Comparison of ENCODE assay signal across 7 cellular contexts in the genomic region with DNA sequence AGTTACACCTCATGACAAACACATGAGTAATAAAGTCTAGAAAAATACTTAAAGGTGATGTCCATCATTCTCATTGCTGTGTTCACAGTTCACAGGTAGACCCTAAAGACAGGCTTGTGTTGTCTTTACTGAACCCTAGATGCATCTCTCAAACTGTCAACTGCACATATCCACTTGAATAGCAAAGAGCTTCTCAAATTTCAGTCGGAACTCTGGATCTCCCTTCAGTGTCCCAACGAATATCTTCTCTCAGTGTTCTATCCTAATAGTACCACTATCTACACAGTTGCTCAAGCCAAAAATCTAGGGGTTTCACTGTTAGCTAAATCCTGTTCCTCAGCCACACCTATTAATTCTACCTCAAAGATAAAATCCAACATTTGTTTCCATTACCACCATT. TPM values are rescaled to one million over a fixed set of nuclear protein-coding genes. Genes with fewer than 3 reads are reported as not detected.
A peak's percentile ranks its signal among the peaks of the same experiment; 100 is the strongest.
DNase-seq lines count a peak whose midpoint lies in the region; ATAC-seq, FAIRE-seq and TF ChIP-seq lines count a peak whose summit lies in the region.

No MANE protein-coding gene starts in this region.

- H3F3A ChIP-seq in GM23338 (replicated peaks; ENCODE audit: low read depth): peaks cover 7% of the 10 kb centered on the region; the same call in 1 of the 2 replicates

- H3K4me3 ChIP-seq in GM23338 (peak overlapping the region; percentile 96), endothelial cell of umbilical vein (replicated peaks in 1 of 3; ENCODE audit: insufficient read depth in 1 of 3, low read depth in 1 of 3, low read length in 3 of 3) (no peak overlapping the region)

- FAIRE-seq in endothelial cell of umbilical vein (lab: Jason Lieb, UNC): no peak

- peak overlapping the region; percentile 85 for H3K4me3 Mint-ChIP-seq in GM23338

- H2AFZ ChIP-seq in GM23338 (no peak overlapping the region), endothelial cell of umbilical vein (ENCODE audit: low read depth, low read length) (no peak overlapping the region)

- no peaks in the 10 kb centered on the region for H3K27me3 ChIP-seq in GM23338 (ENCODE audit: insufficient read depth)
- no peaks in the 10 kb centered on the region for H3K27me3 ChIP-seq in endothelial cell of umbilical vein (ENCODE audit: control insufficient read depth in 2 of 2, insufficient read depth in 2 of 2, low read length in 2 of 2)

- CTCF ChIA-PET in endothelial cell of umbilical vein (lab: Charles Lee): interaction anchor here (1.1 to 1.2 kb wide), 2 partner anchors 320 to 338 kb away, joined by 3 to 4 read pairs; no protein-coding TSS in a partner anchor

- H3K9me3 ChIP-seq in endothelial cell of umbilical vein (replicated peaks; ENCODE audit: control insufficient read depth, insufficient read depth, low read length): no peaks in the 10 kb centered on the region

- DNase-seq in GM23338 (ENCODE audit: low spot score) (peak; percentile 3), NCI-H748 treated with DMSO at 0.1 percent for 48 hours (lab: John Stamatoyannopoulos, UW) (peak; percentile 33), endothelial cell of umbilical vein (ENCODE audit: low read depth, low spot score) (no peak), pons (ENCODE audit: low spot score) (peak; percentile 2), OCI-M2 (lab: John Stamatoyannopoulos, UW; ENCODE audit: unreplicated experiment) (no peak), nucleus accumbens (lab: John Stamatoyannopoulos, UW) (no peak), GOT3 (lab: John Stamatoyannopoulos, UW) (no peak)

- H3K36me3 ChIP-seq in GM23338 (ENCODE audit: insufficient read depth) (no peaks in the 10 kb centered on the region), endothelial cell of umbilical vein (ENCODE audit: control insufficient read depth in 2 of 2, extremely low read depth in 1 of 2, insufficient read depth in 2 of 2, low read length in 2 of 2) (no peaks in the 10 kb centered on the region)

- no peak for ATAC-seq in GM23338

- H3K9me3 Mint-ChIP-seq in GM23338: no peaks in the 10 kb centered on the region; the same call in 2 of the 3 replicates

- H3K9me1 ChIP-seq in endothelial cell of umbilical vein (replicated peaks; ENCODE audit: control insufficient read depth, extremely low read depth, insufficient read depth, low read length): no peaks in the 10 kb centered on the region

- peaks cover 45% of the 10 kb centered on the region for H3K4me1 Mint-ChIP-seq in GM23338

- peaks cover 14% of the 10 kb centered on the region for H3K36me3 Mint-ChIP-seq in GM23338 (ENCODE audit: low read depth)

- no peak overlapping the region for H3K9ac ChIP-seq in endothelial cell of umbilical vein (replicated peaks; ENCODE audit: extremely low read depth, insufficient read depth, low read length)

- peaks cover 41% of the 10 kb centered on the region for H3K4me1 ChIP-seq in GM23338 (ENCODE audit: insufficient read depth)
- peaks cover 23% of the 10 kb centered on the region for H3K4me1 ChIP-seq in endothelial cell of umbilical vein (ENCODE audit: control insufficient read depth, extremely low read depth, insufficient read depth, low read length)

- H3K79me2 ChIP-seq in GM23338 (replicated peaks; ENCODE audit: insufficient read depth): peaks cover 59% of the 10 kb centered on the region
- peaks cover 11% of the 10 kb centered on the region for H3K79me2 ChIP-seq in endothelial cell of umbilical vein (ENCODE audit: control insufficient read depth, insufficient read depth, low read length)

- dilution Hi-C loops in endothelial cell of umbilical vein (cut with MboI; ENCODE audit: extremely low pct_ligation_motif_present, low sequenced_read_pairs): no loop called here

- peaks cover 19% of the 10 kb centered on the region for H3K27me3 Mint-ChIP-seq in GM23338 (ENCODE audit: insufficient read depth, low read depth, poor library complexity)

- H4K20me1 ChIP-seq in GM23338 (replicated peaks; ENCODE audit: insufficient read depth): peaks cover 20% of the 10 kb centered on the region
- no peaks in the 10 kb centered on the region for H4K20me1 ChIP-seq in endothelial cell of umbilical vein (replicated peaks; ENCODE audit: control insufficient read depth, extremely low read depth, insufficient read depth, low read length)

- intact Hi-C loops in endothelial cell of umbilical vein (cut with micrococcal nuclease): no loop called here

- BruUV-seq in endothelial cell of umbilical vein (replicated peaks; lab: Mats Ljungman, UMichigan): no TSS peak

- H3K9me2 ChIP-seq in GM23338 (ENCODE audit: insufficient read depth): no peaks in the 10 kb centered on the region

- peak overlapping the region; percentile 94 for H3K27ac Mint-ChIP-seq in GM23338

- peak overlapping the region; percentile 95 for H3K4me2 ChIP-seq in GM23338
- H3K4me2 ChIP-seq in endothelial cell of umbilical vein (ENCODE audit: insufficient read depth, low read length): peak overlapping the region; percentile 98

- POLR2A ChIA-PET in endothelial cell of umbilical vein (lab: Charles Lee): interaction anchor here (1.4 kb wide), 1 partner anchor 38 kb away, joined by 5 read pairs; a partner anchor contains a TSS

- no peak for TF ChIP-seq CTCF in GM23338 (conservative IDR thresholded peaks at IDR 0.05; ENCODE audit: low read depth in 2 of 2)
- no peak for TF ChIP-seq CTCF in endothelial cell of umbilical vein (IDR thresholded peaks at IDR 0.05; ENCODE audit: extremely low read depth in 1 of 2, insufficient read depth in 1 of 2, low read depth in 1 of 2, low read length in 2 of 2)

- no peak for TF ChIP-seq POLR2A in endothelial cell of umbilical vein (IDR thresholded peaks at IDR 0.05; ENCODE audit: low read depth, low read length)

- H3K27ac ChIP-seq in GM23338 (ENCODE audit: low read depth) (0 out of 2 replicates have a peak overlapping the region, but pooled peaks have one; percentile 1), endothelial cell of umbilical vein (ENCODE audit: insufficient read depth, low read depth, low read length) (no peak overlapping the region)

TF ChIP-seq in GM23338, 12 proteins besides CTCF, POLR2A, EP300 and RAD21 (continues in another document):
- no peak for TF ChIP-seq JUNB (IDR thresholded peaks at IDR 0.05; ENCODE audit: unreplicated experiment)

TF ChIP-seq in endothelial cell of umbilical vein, 7 proteins besides CTCF, POLR2A, EP300 and RAD21:
- TF ChIP-seq MYC (IDR thresholded peaks at IDR 0.05; ENCODE audit: low read depth, low read length): no peak
- no peak for TF ChIP-seq FOS (IDR thresholded peaks at IDR 0.05; ENCODE audit: borderline replicate concordance, insufficient read depth, low read length)
- TF ChIP-seq POLR2AphosphoS5 (IDR thresholded peaks at IDR 0.05; ENCODE audit: insufficient read depth, low read depth, low read length): no peak
- TF ChIP-seq, protein P1, sequence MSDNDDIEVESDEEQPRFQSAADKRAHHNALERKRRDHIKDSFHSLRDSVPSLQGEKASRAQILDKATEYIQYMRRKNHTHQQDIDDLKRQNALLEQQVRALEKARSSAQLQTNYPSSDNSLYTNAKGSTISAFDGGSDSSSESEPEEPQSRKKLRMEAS (IDR thresholded peaks at IDR 0.05; ENCODE audit: insufficient read depth, insufficient read length): no peak
- no peak for TF ChIP-seq JUN (IDR thresholded peaks at IDR 0.05; ENCODE audit: borderline replicate concordance, insufficient read depth, insufficient read length, low read depth)
- TF ChIP-seq EZH2 (IDR thresholded peaks at IDR 0.05; ENCODE audit: borderline replicate concordance, low read depth, low read length, severe bottlenecking): no peak
- no peak for TF ChIP-seq GATA2 (IDR thresholded peaks at IDR 0.05; ENCODE audit: insufficient read depth, insufficient read length, low read depth, low read length)
TF ChIP-seq in endothelial cell of umbilical vein: peak in this region for 0.

RNA-seq across cellular contexts. Expression of gene BOLA1, which starts 50.6 kb away (rescaled TPM):
- total RNA-seq in GM23338 (2014; rRNA removed; shearing (Covaris generic)): 13.4 and 18.4 TPM in 2 replicates
- polyA plus RNA-seq in GM23338 (2016; fragmentation: Nextera tagmentation; extraction: Ambion mirVana): 23.1 and 26.2 TPM in 2 replicates
- total RNA-seq in endothelial cell of umbilical vein: 7.0 and 10.8 TPM in 2 replicates
- polyA plus RNA-seq in endothelial cell of umbilical vein: 12.2 and 16.1 TPM in 2 replicates
- 11.6 and 15.0 TPM in 2 replicates for polyA plus RNA-seq in endothelial cell of umbilical vein (2011; cell fraction: cytosol; rRNA removed)
- polyA plus RNA-seq in endothelial cell of umbilical vein (2011; cell fraction: nucleus; rRNA removed): 5.8 and 8.2 TPM in 2 replicates
- polyA plus RNA-seq in endothelial cell of umbilical vein (2012): 7.1 and 8.3 TPM in 2 replicates
- polyA minus RNA-seq in endothelial cell of umbilical vein: 2.0 and 3.7 TPM in 2 replicates
- polyA minus RNA-seq in endothelial cell of umbilical vein (2011; cell fraction: cytosol; rRNA and poly(A)+ RNA removed): 5.5 TPM
- 1.0 and 2.2 TPM in 2 replicates for polyA minus RNA-seq in endothelial cell of umbilical vein (2011; cell fraction: nucleus; rRNA and poly(A)+ RNA removed)

Comparison
In these comparisons a context has a peak if more than half of its experiments do, and no peak if none do; other contexts are left out.
1. DNase-seq: peak in GM23338 (single experiment), NCI-H748 treated with DMSO at 0.1 percent for 48 hours (single experiment) and pons (single experiment); none in endothelial cell of umbilical vein (single experiment), OCI-M2 (single experiment), nucleus accumbens (0 of 56) and GOT3 (single experiment).